10 cellular contexts compared by ENCODE assay signal in the genomic region with DNA sequence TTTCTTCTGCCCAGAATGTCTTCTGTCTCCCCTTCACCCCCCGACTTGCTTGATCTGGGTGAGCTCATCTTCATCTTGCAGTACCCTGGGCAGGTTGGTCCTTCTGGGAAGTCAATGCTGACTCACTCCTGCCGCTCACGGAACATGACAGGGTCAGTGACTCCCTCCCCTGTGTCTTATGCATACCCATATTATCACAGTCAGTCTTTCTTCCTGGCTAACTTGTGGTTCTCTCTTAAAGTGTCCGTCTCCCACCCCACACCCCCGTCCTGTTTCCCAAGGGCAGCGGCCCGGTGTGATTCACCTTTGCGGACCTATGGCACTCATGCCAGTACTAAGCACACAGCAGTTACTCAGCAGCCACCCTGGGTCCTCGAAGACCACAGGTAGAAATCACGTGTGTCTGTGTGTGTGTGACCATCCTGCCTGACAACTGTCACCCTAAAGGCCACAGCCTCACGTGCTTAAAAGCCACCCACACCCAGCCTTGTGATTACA. TPM values are rescaled to one million over a fixed set of nuclear protein-coding genes. Genes with fewer than 3 reads are reported as not detected.
A peak's percentile ranks its signal among the peaks of the same experiment; 100 is the strongest.
DNase-seq lines count a peak whose midpoint lies in the region; ATAC-seq and TF ChIP-seq lines count a peak whose summit lies in the region.
"Had no signal": no experiment of that assay in that cellular context is flagged by ENCODE, and none has a peak within 500 bp of the region (broad histone marks: within the 10 kb centered on the region; RNA-seq: fewer than 3 reads in every experiment).

No MANE protein-coding gene starts in this region.

- no peaks in the 10 kb centered on the region for H3K9me3 Mint-ChIP-seq in activated CD4-positive, alpha-beta T cell treated with anti-CD3 and anti-CD28 coated beads, Interleukin-2, amount 10 ng/mL, durations not matched to agents 7 days and 5 days
- no peaks in the 10 kb centered on the region for H3K9me3 Mint-ChIP-seq in stimulated activated naive CD8-positive, alpha-beta T cell treated with anti-CD3 and anti-CD28 coated beads, Interleukin-15, amount 100 ng/mL, for 72 hours
- H3K9me3 Mint-ChIP-seq: memory B cell had no signal

- no peak overlapping the region for H3K4me3 Mint-ChIP-seq in activated CD4-positive, alpha-beta T cell treated with anti-CD3 and anti-CD28 coated beads, Interleukin-2, amount 10 ng/mL, durations not matched to agents 7 days and 5 days
- H3K4me3 Mint-ChIP-seq in stimulated activated naive CD8-positive, alpha-beta T cell treated with anti-CD3 and anti-CD28 coated beads, Interleukin-15, amount 100 ng/mL, for 72 hours, result peak overlapping the region; percentile 63 to 67
- H3K4me3 Mint-ChIP-seq: memory B cell had no signal

- H3K36me3 Mint-ChIP-seq in activated CD4-positive, alpha-beta T cell treated with anti-CD3 and anti-CD28 coated beads, Interleukin-2, amount 10 ng/mL, durations not matched to agents 7 days and 5 days (ENCODE audit: low read depth), result no peaks in the 10 kb centered on the region
- H3K36me3 Mint-ChIP-seq: memory B cell had no signal

- ATAC-seq in stimulated activated naive CD8-positive, alpha-beta T cell treated with anti-CD3 and anti-CD28 coated beads, Interleukin-15, amount 100 ng/mL, for 72 hours, result peak; percentile 84
- ATAC-seq: Right ventricle myocardium inferior had no signal

- DNase-seq in activated naive CD4-positive, alpha-beta T cell treated with Interleukin-2 at 50 U/mL for 16 hours, result peak; percentile 42
- no peak for DNase-seq in activated naive CD4-positive, alpha-beta T cell treated with anti-CD3 and anti-CD28 coated beads, Interleukin-2, amount 50 U/mL, for 16 hours
- DNase-seq in activated CD4-positive, alpha-beta T cell treated with anti-CD3 and anti-CD28 coated beads, Interleukin-2, amount 10 ng/mL, durations not matched to agents 7 days and 5 days, result peak; percentile 15
- DNase-seq in fibroblast of pulmonary artery (ENCODE audit: low read depth) (peak; percentile 44), D341Med (ENCODE audit: low spot score) (no peak), DMS 273 (lab: John Stamatoyannopoulos, UW; ENCODE audit: unreplicated experiment) (no peak), tibial nerve (ENCODE audit: low spot score in 2 of 2) (no peak)
- DNase-seq in stimulated activated naive CD8-positive, alpha-beta T cell treated with anti-CD3 and anti-CD28 coated beads, Interleukin-15, amount 100 ng/mL, for 72 hours, result peak in 1 of 2 donors; percentile 40

- peaks cover 0 to 40% of the 10 kb centered on the region in 2 donors for H3K27me3 ChIP-seq in tibial nerve

- no peak overlapping the region for H3K27ac ChIP-seq in tibial nerve

- H3K4me1 ChIP-seq in tibial nerve, result peaks cover 0 to 29% (median 7%) of the 10 kb centered on the region in 4 donors

- peaks cover 10% of the 10 kb centered on the region for H3K27me3 Mint-ChIP-seq in activated CD4-positive, alpha-beta T cell treated with anti-CD3 and anti-CD28 coated beads, Interleukin-2, amount 10 ng/mL, durations not matched to agents 7 days and 5 days
- H3K27me3 Mint-ChIP-seq in stimulated activated naive CD8-positive, alpha-beta T cell treated with anti-CD3 and anti-CD28 coated beads, Interleukin-15, amount 100 ng/mL, for 72 hours, result peaks cover 8% of the 10 kb centered on the region

- H3K27ac Mint-ChIP-seq in activated CD4-positive, alpha-beta T cell treated with anti-CD3 and anti-CD28 coated beads, Interleukin-2, amount 10 ng/mL, durations not matched to agents 7 days and 5 days, result no peak overlapping the region
- peak overlapping the region; percentile 8 to 63 for H3K27ac Mint-ChIP-seq in stimulated activated naive CD8-positive, alpha-beta T cell treated with anti-CD3 and anti-CD28 coated beads, Interleukin-15, amount 100 ng/mL, for 72 hours
- H3K27ac Mint-ChIP-seq: memory B cell had no signal

- TF ChIP-seq CTCF in fibroblast of pulmonary artery (IDR thresholded peaks at IDR 0.05; ENCODE audit: low read length, missing control alignments), result no peak
- no peak for TF ChIP-seq CTCF in tibial nerve (IDR thresholded peaks at IDR 0.05)

- POLR2A ChIA-PET in activated CD4-positive, alpha-beta T cell treated with anti-CD3 and anti-CD28 coated beads, Interleukin-2, amount 10 ng/mL, durations not matched to agents 7 days and 5 days (lab: Charles Lee), result no interaction called here

- 60 to 76% methylated on average over 11 of the region's 11 CpGs for WGBS in tibial nerve, 2 donors

- CTCF ChIA-PET in activated CD4-positive, alpha-beta T cell treated with anti-CD3 and anti-CD28 coated beads, Interleukin-2, amount 10 ng/mL, durations not matched to agents 7 days and 5 days (lab: Charles Lee), result interaction anchor here (1.1 kb wide), 1 partner anchor 11 kb away, joined by 4 read pairs; no protein-coding TSS in a partner anchor

- no peak for TF ChIP-seq EP300 in tibial nerve (IDR thresholded peaks at IDR 0.05)

- no peaks in the 10 kb centered on the region for H3K36me3 ChIP-seq in tibial nerve

- TF ChIP-seq POLR2A in tibial nerve (IDR thresholded peaks at IDR 0.05), result no peak

- H3K9me3 ChIP-seq in tibial nerve, result no peaks in the 10 kb centered on the region

- H3K4me3 ChIP-seq in fibroblast of pulmonary artery (replicated peaks; ENCODE audit: low read depth, low read length) (no peak overlapping the region), tibial nerve (no peak overlapping the region)

- peaks cover 36% of the 10 kb centered on the region for H3K4me1 Mint-ChIP-seq in activated CD4-positive, alpha-beta T cell treated with anti-CD3 and anti-CD28 coated beads, Interleukin-2, amount 10 ng/mL, durations not matched to agents 7 days and 5 days
- H3K4me1 Mint-ChIP-seq in stimulated activated naive CD8-positive, alpha-beta T cell treated with anti-CD3 and anti-CD28 coated beads, Interleukin-15, amount 100 ng/mL, for 72 hours, result peaks cover 38% of the 10 kb centered on the region

RNA-seq across cellular contexts. Expression of gene IQSEC2, which starts 17.7 kb away (rescaled TPM):
- total RNA-seq in activated CD4-positive, alpha-beta T cell treated with anti-CD3 and anti-CD28 coated beads, Interleukin-2, amount 10 ng/mL, durations not matched to agents 7 days and 5 days, result under 1 TPM; 0.10 to 0.12 TPM
- total RNA-seq in tibial nerve, result 10 to 100 TPM; 20.4 to 31.8 (median 28.0) TPM

RNA-seq across cellular contexts. Expression of gene KDM5C, which starts 38.6 kb away (rescaled TPM):
- 10 to 100 TPM; 77.2 to 81.2 TPM for total RNA-seq in activated CD4-positive, alpha-beta T cell treated with anti-CD3 and anti-CD28 coated beads, Interleukin-2, amount 10 ng/mL, durations not matched to agents 7 days and 5 days
- total RNA-seq in tibial nerve, result 100 to 1,000 TPM in 2 of 4 donors, 10 to 100 TPM in 2; 56.8 to 127 (median 112) TPM

Comparison
In these comparisons a context has a peak if more than half of its experiments do, and no peak if none do; other contexts are left out.
1. DNase-seq: peak in activated naive CD4-positive, alpha-beta T cell treated with Interleukin-2 at 50 U/mL for 16 hours (single experiment), activated CD4-positive, alpha-beta T cell treated with anti-CD3 and anti-CD28 coated beads, Interleukin-2, amount 10 ng/mL, durations not matched to agents 7 days and 5 days (single experiment) and fibroblast of pulmonary artery (single experiment); none in activated naive CD4-positive, alpha-beta T cell treated with anti-CD3 and anti-CD28 coated beads, Interleukin-2, amount 50 U/mL, for 16 hours (single experiment), D341Med (single experiment), DMS 273 (single experiment) and tibial nerve (0 of 2).
2. RNA of gene IQSEC2, which starts 17.7 kb away (total RNA-seq): 20.4 to 31.8 TPM in tibial nerve; 0.10 to 0.12 TPM in activated CD4-positive, alpha-beta T cell treated with anti-CD3 and anti-CD28 coated beads, Interleukin-2, amount 10 ng/mL, durations not matched to agents 7 days and 5 days; every median in the first group is over 10 times any median in the second.